ENCODE assay signal across 12 cellular contexts in the genomic region with DNA sequence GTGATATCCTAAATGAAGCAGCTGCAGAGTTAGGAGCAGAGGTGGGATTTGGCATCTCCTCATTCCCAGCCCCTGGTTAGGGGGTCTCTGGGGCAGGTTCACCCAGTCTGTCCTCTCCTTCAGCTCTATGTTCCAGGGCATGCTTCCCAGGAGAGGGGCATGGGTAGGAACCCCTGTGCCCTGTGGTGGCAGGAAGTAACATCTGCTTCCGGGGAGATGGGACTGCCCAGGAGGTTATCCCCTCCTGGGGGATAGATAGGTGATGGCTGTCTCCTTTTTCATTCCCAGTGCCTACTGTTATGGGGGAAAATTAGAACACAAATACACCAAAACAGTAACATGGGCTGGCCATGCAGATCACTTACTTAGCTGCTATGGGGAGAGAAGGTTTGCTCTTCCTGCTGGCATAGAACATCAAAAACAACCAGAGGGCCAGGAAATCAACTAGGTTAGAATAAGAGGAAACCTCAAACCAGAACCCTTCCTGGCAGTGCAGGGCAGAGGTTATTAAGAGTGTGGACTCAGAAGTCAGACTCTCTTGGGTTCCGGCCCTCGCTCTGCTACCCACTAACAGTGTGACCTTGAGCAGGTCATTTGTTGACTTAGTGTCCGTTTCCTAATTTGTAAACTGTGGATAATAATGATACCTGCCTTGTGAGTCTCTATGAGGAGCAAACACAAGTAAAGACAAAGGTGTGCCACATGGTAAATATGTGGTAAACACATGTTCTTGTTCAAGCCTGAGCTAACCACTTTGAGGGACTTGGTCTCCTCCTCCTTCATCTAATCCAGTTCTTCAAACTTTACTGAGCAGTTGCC.
A peak's percentile ranks its signal among the peaks of the same experiment; 100 is the strongest.
DNase-seq lines count a peak whose midpoint lies in the region; ATAC-seq and TF ChIP-seq lines count a peak whose summit lies in the region.
"Had no signal": no experiment of that assay in that cellular context is flagged by ENCODE, and none has a peak within 500 bp of the region (broad histone marks: within the 10 kb centered on the region; RNA-seq: fewer than 3 reads in every experiment).

No MANE protein-coding gene starts in this region.

- H3K27me3 Mint-ChIP-seq in activated CD8-positive, alpha-beta T cell treated with anti-CD3 and anti-CD28 coated beads for 36 hours, result no peaks in the 10 kb centered on the region

- no peaks in the 10 kb centered on the region for H3K79me2 ChIP-seq in DND-41 (ENCODE audit: insufficient read depth, low read length)

- 81 to 88% methylated on average over 4 of the region's 4 CpGs for WGBS in aorta, 2 donors

- H4K20me1 ChIP-seq in DND-41 (ENCODE audit: insufficient read depth, low read length), result no peaks in the 10 kb centered on the region

- intact Hi-C loops in activated CD8-positive, alpha-beta T cell treated with anti-CD3 and anti-CD28 coated beads for 36 hours (cut with micrococcal nuclease), result no loop called here
- intact Hi-C loops in lower lobe of right lung (cut with DNase I) (no loop called here), aorta (cut with DNase I) (no loop called here), head of caudate nucleus (cut with DNase I) (no loop called here)

- H3K27ac ChIP-seq in DND-41 (ENCODE audit: low read length) (peak overlapping the region; percentile 86), lower lobe of right lung (no peak overlapping the region), aorta (ENCODE audit: low read depth in 1 of 2, low read length in 2 of 2) (no peak overlapping the region)

- ATAC-seq in DND-41 (ENCODE audit: insufficient read depth, low read depth) (peak; percentile 92), GM21576 (IDR thresholded peaks at IDR 0.05; ENCODE audit: unreplicated experiment) (peak; percentile 43), lower lobe of right lung (peak; percentile 50 to 54), aorta (ENCODE audit: low FRiP score) (no peak)
- peak; percentile 65 for ATAC-seq in activated CD8-positive, alpha-beta T cell treated with anti-CD3 and anti-CD28 coated beads for 36 hours
- ATAC-seq: GM23338, heart left ventricle had no signal

- TF ChIP-seq CTCF in DND-41 (IDR thresholded peaks at IDR 0.05; ENCODE audit: borderline replicate concordance, extremely low read depth, low read length, poor library complexity, severe bottlenecking) (no peak), lower lobe of right lung (IDR thresholded peaks at IDR 0.05) (no peak), GM13976 (IDR thresholded peaks at IDR 0.05; ENCODE audit: borderline replicate concordance, control extremely low read depth, extremely low read depth, insufficient read depth, missing control alignments) (no peak)
- no peak for TF ChIP-seq CTCF in activated CD8-positive, alpha-beta T cell treated with anti-CD3 and anti-CD28 coated beads for 36 hours (IDR thresholded peaks at IDR 0.05)

- H3K4me3 ChIP-seq in DND-41 (ENCODE audit: low read depth in 1 of 2, low read length in 2 of 2) (peak overlapping the region in 1 of 2 experiments; percentile 34; a peak in 2 of 4 replicates), lower lobe of right lung (no peak overlapping the region), aorta (ENCODE audit: low read length in 2 of 2) (no peak overlapping the region)
- H3K4me3 ChIP-seq: GM23338 had no signal

- peak overlapping the region; percentile 45 for H3K4me2 ChIP-seq in DND-41 (ENCODE audit: insufficient read depth, low read length)
- H3K4me2 ChIP-seq: GM23338 had no signal

- POLR2A ChIA-PET in activated CD8-positive, alpha-beta T cell treated with anti-CD3 and anti-CD28 coated beads for 36 hours (lab: Charles Lee), result interaction anchor here (0.7 to 1.4 kb wide), 3 partner anchors 12 to 160 kb away, joined by 3 to 6 read pairs (median 5); no protein-coding TSS in a partner anchor

- CTCF ChIA-PET in activated CD8-positive, alpha-beta T cell treated with anti-CD3 and anti-CD28 coated beads for 36 hours (lab: Charles Lee), result interaction anchor here (1.0 to 1.3 kb wide), 6 partner anchors 10 to 179 kb away, joined by 3 to 4 read pairs (median 3); no protein-coding TSS in a partner anchor

- no peaks in the 10 kb centered on the region for H3K36me3 ChIP-seq in DND-41 (ENCODE audit: insufficient read depth, low read length)
- no peaks in the 10 kb centered on the region for H3K36me3 ChIP-seq in lower lobe of right lung
- no peaks in the 10 kb centered on the region for H3K36me3 ChIP-seq in aorta (ENCODE audit: control insufficient read depth in 1 of 2, insufficient read depth in 2 of 2, low read length in 1 of 2)
- H3K36me3 ChIP-seq: heart left ventricle had no signal

- H3K4me1 ChIP-seq in DND-41 (ENCODE audit: insufficient read depth, low read length) (peaks cover 30% of the 10 kb centered on the region), lower lobe of right lung (peaks cover 24% of the 10 kb centered on the region), aorta (ENCODE audit: control insufficient read depth in 1 of 2, insufficient read depth in 2 of 2, low read length in 2 of 2) (no peaks in the 10 kb centered on the region)

- peaks cover 61% of the 10 kb centered on the region for H3K4me1 Mint-ChIP-seq in activated CD8-positive, alpha-beta T cell treated with anti-CD3 and anti-CD28 coated beads for 36 hours (ENCODE audit: low read depth)
- H3K4me1 Mint-ChIP-seq: GM23338 had no signal

- peak overlapping the region; percentile 33 for H3K9ac ChIP-seq in DND-41 (ENCODE audit: low read depth, low read length)

- DNase-seq in DND-41, result peak; percentile 73
- peak; percentile 45 for DNase-seq in activated CD8-positive, alpha-beta T cell treated with anti-CD3 and anti-CD28 coated beads for 36 hours
- DNase-seq in lower lobe of right lung, result no peak
- DNase-seq in NCI-H2081 (lab: John Stamatoyannopoulos, UW), result no peak
- no peak for DNase-seq in aorta
- no peak for DNase-seq in head of caudate nucleus
- no peak for DNase-seq in GM13976 (ENCODE audit: low spot score)
- DNase-seq: Calu3, heart left ventricle, NCI-H526 treated with DMSO at 0.1 percent for 48 hours had no signal

- H3K27me3 ChIP-seq in DND-41 (ENCODE audit: insufficient read depth, low read length, poor library complexity) (no peaks in the 10 kb centered on the region), lower lobe of right lung (ENCODE audit: low read depth) (no peaks in the 10 kb centered on the region), aorta (ENCODE audit: control insufficient read depth in 1 of 2, insufficient read depth in 2 of 2, low read length in 1 of 2) (no peaks in the 10 kb centered on the region)
- H3K27me3 ChIP-seq: heart left ventricle had no signal

- H3K9me3 Mint-ChIP-seq in activated CD8-positive, alpha-beta T cell treated with anti-CD3 and anti-CD28 coated beads for 36 hours, result peaks cover 6% of the 10 kb centered on the region
- H3K9me3 Mint-ChIP-seq: GM23338 had no signal

- H2AFZ ChIP-seq in DND-41 (ENCODE audit: low read depth, low read length), result peak overlapping the region; percentile 59; the same call in 1 of the 2 replicates

- H3K9me3 ChIP-seq in DND-41 (ENCODE audit: insufficient read depth, low read length, severe bottlenecking) (no peaks in the 10 kb centered on the region), lower lobe of right lung (no peaks in the 10 kb centered on the region), aorta (ENCODE audit: control insufficient read depth, low read length) (no peaks in the 10 kb centered on the region)
- H3K9me3 ChIP-seq: heart left ventricle had no signal

- H3K27ac Mint-ChIP-seq in activated CD8-positive, alpha-beta T cell treated with anti-CD3 and anti-CD28 coated beads for 36 hours, result peak overlapping the region; percentile 82
- H3K27ac Mint-ChIP-seq: GM23338 had no signal

- no peak overlapping the region for H3K4me3 Mint-ChIP-seq in activated CD8-positive, alpha-beta T cell treated with anti-CD3 and anti-CD28 coated beads for 36 hours
- H3K4me3 Mint-ChIP-seq: GM23338 had no signal

- in situ Hi-C loops in GM13976 (cut with MboI; ENCODE audit: low sequenced_read_pairs, unreplicated experiment), result no loop called here

- H3K36me3 Mint-ChIP-seq in activated CD8-positive, alpha-beta T cell treated with anti-CD3 and anti-CD28 coated beads for 36 hours (ENCODE audit: low read depth), result no peaks in the 10 kb centered on the region

Comparison
In these comparisons a context has a peak if more than half of its experiments do, and no peak if none do; other contexts are left out.
1. DNase-seq: peak in DND-41 (single experiment) and activated CD8-positive, alpha-beta T cell treated with anti-CD3 and anti-CD28 coated beads for 36 hours (single experiment); none in lower lobe of right lung (single experiment), NCI-H2081 (0 of 2), aorta (0 of 2), head of caudate nucleus (0 of 42) and GM13976 (single experiment).